29 cellular contexts compared by ENCODE assay signal in the genomic region with DNA sequence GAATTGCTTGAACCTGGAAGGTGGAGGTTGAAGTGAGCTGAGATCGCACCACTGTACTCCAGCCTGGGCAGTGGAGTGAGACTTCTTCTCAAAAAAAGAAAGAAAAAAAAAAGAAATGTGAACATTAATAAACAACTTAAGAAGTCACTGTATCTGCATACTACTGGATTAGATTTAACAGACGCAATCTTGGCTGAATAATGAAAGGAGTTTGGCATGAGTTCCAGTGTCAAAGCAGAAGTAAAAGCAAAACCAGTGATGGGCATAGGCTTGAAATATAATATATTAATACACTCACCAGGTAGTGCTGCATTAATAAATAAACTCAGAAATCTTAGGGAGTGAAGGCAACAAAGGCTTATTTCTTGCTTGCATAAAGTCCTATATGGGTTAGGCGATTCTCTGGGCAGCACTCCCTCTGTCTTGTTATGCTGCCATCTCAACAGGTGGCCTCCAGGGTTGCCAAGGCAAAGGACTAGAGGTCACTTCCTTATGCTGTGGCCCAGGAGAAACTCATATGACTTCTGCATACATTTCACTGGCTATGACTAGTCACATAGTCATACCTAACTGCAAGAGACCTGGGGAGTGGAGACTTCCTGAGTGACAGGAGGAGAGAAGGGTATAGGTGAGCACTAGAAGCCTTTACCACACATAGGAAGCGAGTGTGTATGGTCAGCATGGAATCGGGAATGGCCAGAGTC.
A peak's percentile ranks its signal among the peaks of the same experiment; 100 is the strongest.
DNase-seq lines count a peak whose midpoint lies in the region; FAIRE-seq and TF ChIP-seq lines count a peak whose summit lies in the region.
"Had no signal": no experiment of that assay in that cellular context is flagged by ENCODE, and none has a peak within 500 bp of the region (broad histone marks: within the 10 kb centered on the region; RNA-seq: fewer than 3 reads in every experiment).

No MANE protein-coding gene starts in this region.

- H3K36me3 ChIP-seq in bronchial epithelial cell (ENCODE audit: control insufficient read depth, insufficient read depth, low read length) = no peaks in the 10 kb centered on the region
- H3K36me3 ChIP-seq: BLaER1, neutrophil, spleen, upper lobe of left lung had no signal

- no peak for TF ChIP-seq CTCF in C4-2B (conservative IDR thresholded peaks at IDR 0.05)
- TF ChIP-seq CTCF in LNCaP clone FGC (IDR thresholded peaks at IDR 0.05; ENCODE audit: control insufficient read depth, extremely low read depth, insufficient read depth) = no peak
- TF ChIP-seq CTCF in bronchial epithelial cell (IDR thresholded peaks at IDR 0.05; ENCODE audit: insufficient read depth, low read length, severe bottlenecking) = peak; percentile 8

- H3K4me3 ChIP-seq in LNCaP clone FGC (ENCODE audit: low read depth, low read length) = no peak overlapping the region
- no peak overlapping the region for H3K4me3 ChIP-seq in bronchial epithelial cell (ENCODE audit: low read depth, low read length)
- H3K4me3 ChIP-seq: BLaER1, lung, spleen, upper lobe of left lung had no signal

- peak; percentile 32 for FAIRE-seq in bronchial epithelial cell (lab: Jason Lieb, UNC)
- FAIRE-seq: D721Med, frontal cortex, H1, islet of Langerhans, TTC549 had no signal

- no peaks in the 10 kb centered on the region for H3K27me3 ChIP-seq in bronchial epithelial cell (ENCODE audit: control insufficient read depth, insufficient read depth, low read length)
- H3K27me3 ChIP-seq: BLaER1, neutrophil, spleen, upper lobe of left lung had no signal

- peak; percentile 71 for DNase-seq in LNCaP clone FGC (ENCODE audit: low read depth)
- DNase-seq in bronchial epithelial cell (ENCODE audit: low read depth) = peak; percentile 98
- DNase-seq in mucosa of gallbladder (ENCODE audit: low spot score) = peak; percentile 62
- no peak for DNase-seq in mesenteric fat pad (ENCODE audit: low spot score)
- DNase-seq in NCI-H1930 (lab: John Stamatoyannopoulos, UW) = no peak
- DNase-seq in NCI-H82 (lab: John Stamatoyannopoulos, UW) = no peak
- no peak for DNase-seq in CD1c-positive myeloid dendritic cell (ENCODE audit: extremely low spot score)
- DNase-seq: activated CD4-positive, CD25-positive, alpha-beta regulatory T cell treated with anti-CD3 and anti-CD28 coated beads, Interleukin-2, amount 50 U/mL, for 72 hours; activated naive CD4-positive, alpha-beta T cell treated with Interleukin-2 at 50 U/mL for 16 hours; activated T-cell treated with anti-CD3 and anti-CD28 coated beads, Interleukin-2, amount 50 U/mL, for 4 hours; amygdala; hypothalamus; IMR-90; NCI-H1436 treated with DMSO at 0.1 percent for 48 hours; NCI-H526; SHP77 treated with DMSO at 0.1 percent for 48 hours; spleen; stimulated activated CD4-positive, alpha-beta T cell treated with anti-CD3 and anti-CD28 coated beads, Interleukin-4, amount 100 ng/mL, for 24 hours; upper lobe of left lung had no signal

- H3K27ac ChIP-seq in C4-2B = peak overlapping the region; percentile 39; the same call in 1 of the 2 replicates
- H3K27ac ChIP-seq: BLaER1, HL-60, neutrophil, spleen, upper lobe of left lung had no signal

Comparison
In these comparisons a context has a peak if more than half of its experiments do, and no peak if none do; other contexts are left out.
1. DNase-seq: peak in LNCaP clone FGC (single experiment), bronchial epithelial cell (single experiment) and mucosa of gallbladder (single experiment); none in mesenteric fat pad (single experiment), NCI-H1930 (0 of 2), NCI-H82 (single experiment) and CD1c-positive myeloid dendritic cell (single experiment).